Comparison of ENCODE assay signal across 18 cellular contexts in the genomic region with DNA sequence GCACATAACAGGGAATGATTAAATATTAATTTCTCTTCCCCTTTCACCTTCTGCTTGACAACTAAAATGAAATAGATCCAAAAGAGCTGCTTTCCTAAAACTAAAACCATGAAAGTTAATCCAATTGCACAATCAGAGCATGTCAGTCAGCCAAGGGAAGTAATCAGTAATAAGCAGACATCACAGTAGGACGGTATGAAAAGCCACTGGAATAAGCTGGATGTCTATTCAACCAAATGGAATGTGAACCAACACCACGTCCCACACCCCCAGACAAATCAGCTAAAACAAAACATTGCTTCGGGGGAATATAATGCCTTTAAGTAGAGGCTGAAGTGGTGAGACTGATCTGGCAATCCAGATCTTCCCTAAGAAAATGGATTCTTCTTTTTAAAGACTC.
DNase-seq lines count a peak whose midpoint lies in the region; TF ChIP-seq lines count a peak whose summit lies in the region.
"Had no signal": no experiment of that assay in that cellular context is flagged by ENCODE, and none has a peak within 500 bp of the region (broad histone marks: within the 10 kb centered on the region; RNA-seq: fewer than 3 reads in every experiment).

No MANE protein-coding gene starts in this region.

- no peak overlapping the region for H2BK15ac ChIP-seq in mesendoderm (replicated peaks; ENCODE audit: low read depth)

- CTCF ChIA-PET in A673 (lab: Charles Lee): no interaction called here
- CTCF ChIA-PET in activated naive CD4-positive, alpha-beta T cell treated with anti-CD3 and anti-CD28 coated beads for 36 hours (lab: Charles Lee): no interaction called here

- H3K9me3 Mint-ChIP-seq in activated naive CD4-positive, alpha-beta T cell treated with anti-CD3 and anti-CD28 coated beads for 36 hours: peaks cover 1% of the 10 kb centered on the region
- H3K9me3 Mint-ChIP-seq: GM23338 had no signal

- H3K27me3 ChIP-seq in A673 (replicated peaks; ENCODE audit: insufficient read depth, low read depth, low read length, poor library complexity) (no peaks in the 10 kb centered on the region), mesendoderm (ENCODE audit: insufficient read depth, low read length, poor library complexity) (no peaks in the 10 kb centered on the region), esophagus squamous epithelium (no peaks in the 10 kb centered on the region), testis (no peaks in the 10 kb centered on the region)
- H3K27me3 ChIP-seq: cardiac muscle cell had no signal

- H3K27me3 Mint-ChIP-seq in activated naive CD4-positive, alpha-beta T cell treated with anti-CD3 and anti-CD28 coated beads for 36 hours (ENCODE audit: low read depth): no peaks in the 10 kb centered on the region
- H3K27me3 Mint-ChIP-seq: IgD-negative memory B cell; naive thymus-derived CD4-positive, alpha-beta T cell had no signal

- no peak overlapping the region for H4K8ac ChIP-seq in mesendoderm (ENCODE audit: low read depth, low read length)

- H3K27ac Mint-ChIP-seq in activated naive CD4-positive, alpha-beta T cell treated with anti-CD3 and anti-CD28 coated beads for 36 hours: no peak overlapping the region
- H3K27ac Mint-ChIP-seq: GM23338; IgD-negative memory B cell; naive thymus-derived CD4-positive, alpha-beta T cell had no signal

- H3K4me3 Mint-ChIP-seq in activated naive CD4-positive, alpha-beta T cell treated with anti-CD3 and anti-CD28 coated beads for 36 hours: no peak overlapping the region
- H3K4me3 Mint-ChIP-seq: GM23338; IgD-negative memory B cell; naive thymus-derived CD4-positive, alpha-beta T cell had no signal

- no peaks in the 10 kb centered on the region for H3K79me2 ChIP-seq in mesendoderm (ENCODE audit: control insufficient read depth, insufficient read depth, low read length)

- H4K5ac ChIP-seq in mesendoderm (ENCODE audit: low read length): no peak overlapping the region

- H3K4ac ChIP-seq in mesendoderm (ENCODE audit: low read depth, low read length): no peak overlapping the region

- TF ChIP-seq POLR2A in esophagus squamous epithelium (IDR thresholded peaks at IDR 0.05) (no peak), testis (IDR thresholded peaks at IDR 0.05) (no peak)

- H2AK5ac ChIP-seq in mesendoderm (ENCODE audit: low read length): no peak overlapping the region

- no peak overlapping the region for H3K4me2 ChIP-seq in mesendoderm (ENCODE audit: low read length)
- H3K4me2 ChIP-seq: GM23338 had no signal

- H3K36me3 Mint-ChIP-seq in activated naive CD4-positive, alpha-beta T cell treated with anti-CD3 and anti-CD28 coated beads for 36 hours (ENCODE audit: low read depth): no peaks in the 10 kb centered on the region
- H3K36me3 Mint-ChIP-seq: IgD-negative memory B cell; naive thymus-derived CD4-positive, alpha-beta T cell had no signal

- peak; percentile 46 for DNase-seq in A673 (ENCODE audit: low spot score)
- peak; percentile 2 for DNase-seq in M059J (ENCODE audit: low read depth)
- peak; percentile 78 for DNase-seq in epithelial cell of esophagus (ENCODE audit: low read depth)
- DNase-seq in mesendoderm: peak; percentile 0
- no peak for DNase-seq in esophagus squamous epithelium (lab: John Stamatoyannopoulos, UW)
- no peak for DNase-seq in activated effector memory CD4-positive, alpha-beta T cell treated with Interleukin-2 at 50 U/mL for 16 hours
- no peak for DNase-seq in activated naive CD4-positive, alpha-beta T cell treated with anti-CD3 and anti-CD28 coated beads for 36 hours
- no peak for DNase-seq in testis
- DNase-seq: activated gamma-delta T cell treated with Interleukin-2 at 50 U/mL for 16 hours; effector CD8-positive, alpha-beta T cell; naive thymus-derived CD4-positive, alpha-beta T cell; NCI-H1105 treated with DMSO at 0.1 percent for 48 hours; NCI-H2227 treated with DMSO at 0.1 percent for 48 hours; retina; stimulated activated CD4-positive, alpha-beta T cell treated with anti-CD3 and anti-CD28 coated beads, Interleukin-4, amount 100 ng/mL, for 4 hours had no signal

- no peaks in the 10 kb centered on the region for H3K4me1 ChIP-seq in A673 (ENCODE audit: insufficient read depth, low read length, poor library complexity, severe bottlenecking)
- H3K4me1 ChIP-seq in mesendoderm (ENCODE audit: control insufficient read depth, low read depth, low read length): no peaks in the 10 kb centered on the region
- no peaks in the 10 kb centered on the region for H3K4me1 ChIP-seq in esophagus squamous epithelium
- no peaks in the 10 kb centered on the region for H3K4me1 ChIP-seq in testis

- POLR2A ChIA-PET in A673 (lab: Charles Lee; ENCODE audit: low non-redundant PET): no interaction called here

- H3K9ac ChIP-seq in mesendoderm (ENCODE audit: low read length): no peak overlapping the region

- H2BK120ac ChIP-seq in mesendoderm (ENCODE audit: low read depth, low read length): no peak overlapping the region

- no peaks in the 10 kb centered on the region for H3K9me3 ChIP-seq in A673 (ENCODE audit: low read depth, low read length, poor library complexity, severe bottlenecking)
- no peaks in the 10 kb centered on the region for H3K9me3 ChIP-seq in esophagus squamous epithelium
- no peaks in the 10 kb centered on the region for H3K9me3 ChIP-seq in testis

- H3K79me1 ChIP-seq in mesendoderm (ENCODE audit: low read length): no peaks in the 10 kb centered on the region

- WGBS in mesendoderm (ENCODE audit: extremely low coverage, insufficient coverage, low lambda C conversion rate): no CpG with 5 or more reads among the region's 3 CpGs
- 29 to 34% methylated on average over 3 of the region's 3 CpGs for WGBS in esophagus squamous epithelium, 2 donors
- 76 to 83% methylated on average over 3 of the region's 3 CpGs for WGBS in testis, 2 donors

- H3K27ac ChIP-seq in A673 (ENCODE audit: low read depth, low read length, poor library complexity, severe bottlenecking) (no peak overlapping the region), mesendoderm (ENCODE audit: low read depth, low read length) (no peak overlapping the region), esophagus squamous epithelium (no peak overlapping the region), testis (no peak overlapping the region)
- H3K27ac ChIP-seq: cardiac muscle cell had no signal

- no peaks in the 10 kb centered on the region for H3K36me3 ChIP-seq in A673 (ENCODE audit: insufficient read depth, low read length, poor library complexity, severe bottlenecking)
- no peaks in the 10 kb centered on the region for H3K36me3 ChIP-seq in mesendoderm (ENCODE audit: control insufficient read depth, insufficient read depth, low read length)
- no peaks in the 10 kb centered on the region for H3K36me3 ChIP-seq in esophagus squamous epithelium
- H3K36me3 ChIP-seq in testis (ENCODE audit: low read depth, missing control alignments): no peaks in the 10 kb centered on the region
- H3K36me3 ChIP-seq: cardiac muscle cell had no signal

- H3K18ac ChIP-seq in mesendoderm (ENCODE audit: low read length): no peak overlapping the region

- intact Hi-C loops in A673 (cut with micrococcal nuclease; ENCODE audit: unreplicated experiment): no loop called here
- intact Hi-C loops in esophagus squamous epithelium (cut with DNase I): no loop called here
- intact Hi-C loops in activated naive CD4-positive, alpha-beta T cell treated with anti-CD3 and anti-CD28 coated beads for 36 hours (cut with micrococcal nuclease): no loop called here
- intact Hi-C loops in testis (cut with DNase I; ENCODE audit: low total_unique reads): no loop called here

- H3K23ac ChIP-seq in mesendoderm (ENCODE audit: low read length): no peak overlapping the region

- no TSS peak for BruUV-seq in A673 (replicated peaks; lab: Mats Ljungman, UMichigan)

- H3K4me1 Mint-ChIP-seq in activated naive CD4-positive, alpha-beta T cell treated with anti-CD3 and anti-CD28 coated beads for 36 hours (ENCODE audit: low read depth): no peaks in the 10 kb centered on the region
- H3K4me1 Mint-ChIP-seq: GM23338; naive thymus-derived CD4-positive, alpha-beta T cell had no signal

- no peak overlapping the region for H2BK5ac ChIP-seq in mesendoderm (ENCODE audit: low read length)

- no peak overlapping the region for H3K56ac ChIP-seq in mesendoderm (ENCODE audit: low read length)

- TF ChIP-seq CTCF in A673 (conservative IDR thresholded peaks at IDR 0.05; ENCODE audit: low read depth, low read length) (no peak), epithelial cell of esophagus (IDR thresholded peaks at IDR 0.05; ENCODE audit: insufficient read depth, low read depth, low read length, missing control alignments) (no peak), esophagus squamous epithelium (IDR thresholded peaks at IDR 0.05) (no peak), testis (IDR thresholded peaks at IDR 0.05) (no peak)

- H3K4me3 ChIP-seq in A673 (ENCODE audit: low read depth, low read length, poor library complexity, severe bottlenecking): no peak overlapping the region
- no peak overlapping the region for H3K4me3 ChIP-seq in epithelial cell of esophagus (ENCODE audit: low read length)
- no peak overlapping the region for H3K4me3 ChIP-seq in mesendoderm (ENCODE audit: low read length)
- H3K4me3 ChIP-seq in esophagus squamous epithelium: no peak overlapping the region
- H3K4me3 ChIP-seq in testis: no peak overlapping the region
- H3K4me3 ChIP-seq: cardiac muscle cell, GM23338 had no signal

Comparison
In these comparisons a context has a peak if more than half of its experiments do, and no peak if none do; other contexts are left out.
1. DNase-seq: peak in A673 (single experiment), M059J (single experiment), epithelial cell of esophagus (single experiment) and mesendoderm (single experiment); none in esophagus squamous epithelium (single experiment), activated effector memory CD4-positive, alpha-beta T cell treated with Interleukin-2 at 50 U/mL for 16 hours (single experiment), activated naive CD4-positive, alpha-beta T cell treated with anti-CD3 and anti-CD28 coated beads for 36 hours (single experiment) and testis (single experiment).